Comparison of ENCODE assay signal across 17 cellular contexts in genomic region chr16:1687427-1688316, GRCh38. TPM values are rescaled to one million over a fixed set of nuclear protein-coding genes. Genes with fewer than 3 reads are reported as not detected.
A peak's percentile ranks its signal among the peaks of the same experiment; 100 is the strongest.
DNase-seq lines count a peak whose midpoint lies in the region; ATAC-seq, FAIRE-seq and TF ChIP-seq lines count a peak whose summit lies in the region.
"Had no signal": no experiment of that assay in that cellular context is flagged by ENCODE, and none has a peak within 500 bp of the region (broad histone marks: within the 10 kb centered on the region; RNA-seq: fewer than 3 reads in every experiment).

No MANE protein-coding gene starts in this region.

- H3K4me1 ChIP-seq in keratinocyte (ENCODE audit: control insufficient read depth, extremely low read depth, insufficient read depth, low read length) (peaks cover 63% of the 10 kb centered on the region), thoracic aorta (ENCODE audit: control insufficient read depth in 1 of 2, low read depth in 2 of 2) (peaks cover 3 to 43% of the 10 kb centered on the region in 2 donors)

- ATAC-seq in activated CD8-positive, alpha-beta T cell treated with anti-CD3 and anti-CD28 coated beads, Interleukin-2, amount 10 ng/mL, durations not matched to agents 7 days and 5 days: no peak
- ATAC-seq in activated CD8-positive, alpha-beta T cell treated with anti-CD3 and anti-CD28 coated beads for 36 hours: no peak
- ATAC-seq in activated T-helper 17 cell treated with anti-CD3 and anti-CD28 coated beads, Interleukin-2, amount 50 U/mL, for 72 hours (replicated peaks): no peak
- ATAC-seq in thoracic aorta (ENCODE audit: insufficient number of reproducible peaks, low FRiP score, low read depth): no peak
- no peak for ATAC-seq in HG03159 (IDR thresholded peaks at IDR 0.05; ENCODE audit: unreplicated experiment)

- peaks cover 75% of the 10 kb centered on the region for H3K79me2 ChIP-seq in keratinocyte (ENCODE audit: control insufficient read depth, insufficient read depth, low read length)

- H3K9me1 ChIP-seq in keratinocyte (ENCODE audit: control insufficient read depth, extremely low read depth, insufficient read depth, low read length): peaks cover 2% of the 10 kb centered on the region

- peak overlapping the region; percentile 60 for H3K4me2 ChIP-seq in keratinocyte (ENCODE audit: control insufficient read depth, extremely low read depth, insufficient read depth, low read depth, low read length)

- FAIRE-seq in keratinocyte (lab: Jason Lieb, UNC): peak; percentile 57

- peak overlapping the region; percentile 85 for H3K9ac ChIP-seq in keratinocyte (ENCODE audit: control insufficient read depth, extremely low read depth, insufficient read depth, low read length)

- H3K4me3 ChIP-seq in keratinocyte (ENCODE audit: control insufficient read depth in 2 of 3, extremely low read depth in 1 of 3, insufficient read depth in 2 of 3, low read depth in 1 of 3, low read length in 3 of 3): no peak overlapping the region
- H3K4me3 ChIP-seq in thoracic aorta: no peak overlapping the region

- H3K27ac Mint-ChIP-seq in activated CD8-positive, alpha-beta T cell treated with anti-CD3 and anti-CD28 coated beads, Interleukin-2, amount 10 ng/mL, durations not matched to agents 7 days and 5 days: peak overlapping the region; percentile 2
- H3K27ac Mint-ChIP-seq in activated CD8-positive, alpha-beta T cell treated with anti-CD3 and anti-CD28 coated beads for 36 hours: no peak overlapping the region
- H3K27ac Mint-ChIP-seq in activated T-helper 17 cell treated with anti-CD3 and anti-CD28 coated beads, Interleukin-2, amount 50 U/mL, for 72 hours: peak overlapping the region; percentile 46
- H3K27ac Mint-ChIP-seq: activated B cell treated with CpG ODN at 0.5 μM for 24 hours had no signal

- no peaks in the 10 kb centered on the region for H3K27me3 Mint-ChIP-seq in activated CD8-positive, alpha-beta T cell treated with anti-CD3 and anti-CD28 coated beads, Interleukin-2, amount 10 ng/mL, durations not matched to agents 7 days and 5 days (ENCODE audit: low read depth)
- no peaks in the 10 kb centered on the region for H3K27me3 Mint-ChIP-seq in activated CD8-positive, alpha-beta T cell treated with anti-CD3 and anti-CD28 coated beads for 36 hours
- no peaks in the 10 kb centered on the region for H3K27me3 Mint-ChIP-seq in activated T-helper 17 cell treated with anti-CD3 and anti-CD28 coated beads, Interleukin-2, amount 50 U/mL, for 72 hours
- H3K27me3 Mint-ChIP-seq: activated B cell treated with CpG ODN at 0.5 μM for 24 hours; CD4-positive, CD25-positive, alpha-beta regulatory T cell had no signal

- H3K27ac ChIP-seq in keratinocyte (ENCODE audit: control insufficient read depth, insufficient read depth, low read length) (peak overlapping the region; percentile 98), thoracic aorta (peak overlapping the region; percentile 81 to 89)
- H3K27ac ChIP-seq: HL-60 had no signal

- DNase-seq in activated CD8-positive, alpha-beta T cell treated with anti-CD3 and anti-CD28 coated beads, Interleukin-2, amount 10 ng/mL, durations not matched to agents 7 days and 5 days: no peak
- no peak for DNase-seq in activated CD8-positive, alpha-beta T cell treated with anti-CD3 and anti-CD28 coated beads for 36 hours
- no peak for DNase-seq in keratinocyte (ENCODE audit: low read depth, low spot score)
- no peak for DNase-seq in thoracic aorta (ENCODE audit: low spot score)
- DNase-seq in NCI-H2081 treated with DMSO at 0.1 percent for 48 hours (lab: John Stamatoyannopoulos, UW): no peak
- no peak for DNase-seq in inferior parietal cortex (ENCODE audit: extremely low spot score)
- DNase-seq: activated B cell treated with CpG ODN at 0.5 μM for 24 hours; activated naive CD4-positive, alpha-beta T cell treated with Interleukin-2 at 50 U/mL for 16 hours; CD4-positive, CD25-positive, alpha-beta regulatory T cell; effector CD4-positive, alpha-beta T cell; GDM1; Kasumi-1; NCI-H1436 treated with DMSO at 0.1 percent for 48 hours; NCI-H69 had no signal

- no peak overlapping the region for H3K4me3 Mint-ChIP-seq in activated CD8-positive, alpha-beta T cell treated with anti-CD3 and anti-CD28 coated beads, Interleukin-2, amount 10 ng/mL, durations not matched to agents 7 days and 5 days
- no peak overlapping the region for H3K4me3 Mint-ChIP-seq in activated CD8-positive, alpha-beta T cell treated with anti-CD3 and anti-CD28 coated beads for 36 hours
- no peak overlapping the region for H3K4me3 Mint-ChIP-seq in activated T-helper 17 cell treated with anti-CD3 and anti-CD28 coated beads, Interleukin-2, amount 50 U/mL, for 72 hours
- H3K4me3 Mint-ChIP-seq: activated B cell treated with CpG ODN at 0.5 μM for 24 hours; CD4-positive, CD25-positive, alpha-beta regulatory T cell had no signal

- CTCF ChIA-PET in activated CD8-positive, alpha-beta T cell treated with anti-CD3 and anti-CD28 coated beads, Interleukin-2, amount 10 ng/mL, durations not matched to agents 7 days and 5 days (lab: Charles Lee): no interaction called here
- CTCF ChIA-PET in activated CD8-positive, alpha-beta T cell treated with anti-CD3 and anti-CD28 coated beads for 36 hours (lab: Charles Lee): no interaction called here

- H3K36me3 ChIP-seq in keratinocyte (ENCODE audit: control insufficient read depth in 2 of 2, extremely low read depth in 1 of 2, insufficient read depth in 2 of 2, low read length in 2 of 2) (peaks cover 21 to 60% of the 10 kb centered on the region in 2 experiments), thoracic aorta (peaks cover 19% of the 10 kb centered on the region)

- H2AFZ ChIP-seq in keratinocyte (ENCODE audit: control insufficient read depth, low read length): no peak overlapping the region

- intact Hi-C loops in activated CD8-positive, alpha-beta T cell treated with anti-CD3 and anti-CD28 coated beads for 36 hours (cut with micrococcal nuclease): no loop called here

- TF ChIP-seq CTCF in activated CD8-positive, alpha-beta T cell treated with anti-CD3 and anti-CD28 coated beads for 36 hours (IDR thresholded peaks at IDR 0.05): no peak
- no peak for TF ChIP-seq CTCF in keratinocyte (optimal IDR thresholded peaks at IDR 0.05 in 1 of 3, IDR thresholded peaks at IDR 0.05 in 1 of 3, conservative IDR thresholded peaks at IDR 0.05 in 1 of 3; ENCODE audit: extremely low read depth in 1 of 3, insufficient read depth in 2 of 3, low read length in 3 of 3)
- no peak for TF ChIP-seq CTCF in thoracic aorta (IDR thresholded peaks at IDR 0.05)

- no peaks in the 10 kb centered on the region for H3K4me1 Mint-ChIP-seq in activated CD8-positive, alpha-beta T cell treated with anti-CD3 and anti-CD28 coated beads, Interleukin-2, amount 10 ng/mL, durations not matched to agents 7 days and 5 days (ENCODE audit: low read depth)
- peaks cover 5% of the 10 kb centered on the region for H3K4me1 Mint-ChIP-seq in activated CD8-positive, alpha-beta T cell treated with anti-CD3 and anti-CD28 coated beads for 36 hours (ENCODE audit: low read depth)
- H3K4me1 Mint-ChIP-seq in activated T-helper 17 cell treated with anti-CD3 and anti-CD28 coated beads, Interleukin-2, amount 50 U/mL, for 72 hours: peaks cover 9% of the 10 kb centered on the region
- H3K4me1 Mint-ChIP-seq: activated B cell treated with CpG ODN at 0.5 μM for 24 hours had no signal

- H3K36me3 Mint-ChIP-seq in activated CD8-positive, alpha-beta T cell treated with anti-CD3 and anti-CD28 coated beads, Interleukin-2, amount 10 ng/mL, durations not matched to agents 7 days and 5 days (ENCODE audit: low read depth): peaks cover 51% of the 10 kb centered on the region
- peaks cover 44% of the 10 kb centered on the region for H3K36me3 Mint-ChIP-seq in activated CD8-positive, alpha-beta T cell treated with anti-CD3 and anti-CD28 coated beads for 36 hours (ENCODE audit: low read depth)
- peaks cover 96% of the 10 kb centered on the region for H3K36me3 Mint-ChIP-seq in activated T-helper 17 cell treated with anti-CD3 and anti-CD28 coated beads, Interleukin-2, amount 50 U/mL, for 72 hours (ENCODE audit: low read depth)

- H3K27me3 ChIP-seq in keratinocyte (ENCODE audit: control insufficient read depth, extremely low read depth, insufficient read depth, low read length) (no peaks in the 10 kb centered on the region), thoracic aorta (replicated peaks; ENCODE audit: insufficient read depth) (no peaks in the 10 kb centered on the region)

- POLR2A ChIA-PET in activated CD8-positive, alpha-beta T cell treated with anti-CD3 and anti-CD28 coated beads, Interleukin-2, amount 10 ng/mL, durations not matched to agents 7 days and 5 days (lab: Charles Lee): no interaction called here
- POLR2A ChIA-PET in activated CD8-positive, alpha-beta T cell treated with anti-CD3 and anti-CD28 coated beads for 36 hours (lab: Charles Lee): no interaction called here

- dilution Hi-C loops in keratinocyte (cut with MboI; ENCODE audit: extremely low pct_ligation_motif_present, low sequenced_read_pairs): no loop called here

- H4K20me1 ChIP-seq in keratinocyte (ENCODE audit: control insufficient read depth, extremely low read depth, insufficient read depth, low read length): no peaks in the 10 kb centered on the region

- H3K9me3 ChIP-seq in keratinocyte (ENCODE audit: control insufficient read depth, low read depth, low read length) (peaks cover 3% of the 10 kb centered on the region), thoracic aorta (no peaks in the 10 kb centered on the region)

- no peaks in the 10 kb centered on the region for H3K9me3 Mint-ChIP-seq in activated CD8-positive, alpha-beta T cell treated with anti-CD3 and anti-CD28 coated beads, Interleukin-2, amount 10 ng/mL, durations not matched to agents 7 days and 5 days (ENCODE audit: insufficient read depth)
- H3K9me3 Mint-ChIP-seq in activated CD8-positive, alpha-beta T cell treated with anti-CD3 and anti-CD28 coated beads for 36 hours: no peaks in the 10 kb centered on the region
- no peaks in the 10 kb centered on the region for H3K9me3 Mint-ChIP-seq in activated T-helper 17 cell treated with anti-CD3 and anti-CD28 coated beads, Interleukin-2, amount 50 U/mL, for 72 hours
- H3K9me3 Mint-ChIP-seq: activated B cell treated with CpG ODN at 0.5 μM for 24 hours; CD4-positive, CD25-positive, alpha-beta regulatory T cell had no signal

RNA-seq across cellular contexts. Expression of gene JPT2, which starts 9.6 kb away (rescaled TPM):
- 10 to 100 TPM; 56.1 to 61.7 TPM for total RNA-seq in activated CD8-positive, alpha-beta T cell treated with anti-CD3 and anti-CD28 coated beads, Interleukin-2, amount 10 ng/mL, durations not matched to agents 7 days and 5 days
- total RNA-seq in activated CD8-positive, alpha-beta T cell treated with anti-CD3 and anti-CD28 coated beads for 36 hours: 10 to 100 TPM; 61.5 to 62.2 TPM
- 10 to 100 TPM; 55.9 to 85.1 TPM for total RNA-seq in activated T-helper 17 cell treated with anti-CD3 and anti-CD28 coated beads, Interleukin-2, amount 50 U/mL, for 72 hours
- polyA plus RNA-seq in keratinocyte: 108 to 198 TPM (median 166 TPM) in 3 replicates
- polyA plus RNA-seq in keratinocyte (2011; ENCODE audit: low read depth): 134 TPM
- polyA plus RNA-seq in keratinocyte (2011; cell fraction: cytosol; rRNA removed): 92.6 and 124 TPM in 2 replicates
- 76.0 and 90.7 TPM in 2 replicates for polyA plus RNA-seq in keratinocyte (2011; cell fraction: nucleus; rRNA removed)
- 46.4 and 131 TPM in 2 replicates for polyA plus RNA-seq in keratinocyte (2012; ENCODE audit: low replicate concordance)
- polyA minus RNA-seq in keratinocyte: 67.2 to 91.0 TPM (median 76.4 TPM) in 3 replicates
- polyA minus RNA-seq in keratinocyte (2011; cell fraction: cytosol; rRNA and poly(A)+ RNA removed): 88.4 TPM
- 33.7 and 62.7 TPM in 2 replicates for polyA minus RNA-seq in keratinocyte (2011; cell fraction: nucleus; rRNA and poly(A)+ RNA removed)
- total RNA-seq in thoracic aorta: 10 to 100 TPM; 17.1 to 26.1 TPM

RNA-seq across cellular contexts. Expression of gene MAPK8IP3, which starts 18.3 kb away (rescaled TPM):
- total RNA-seq in activated CD8-positive, alpha-beta T cell treated with anti-CD3 and anti-CD28 coated beads, Interleukin-2, amount 10 ng/mL, durations not matched to agents 7 days and 5 days: 10 to 100 TPM; 75.9 to 82.7 TPM
- total RNA-seq in activated CD8-positive, alpha-beta T cell treated with anti-CD3 and anti-CD28 coated beads for 36 hours: 10 to 100 TPM; 58.4 to 65.1 TPM
- total RNA-seq in activated T-helper 17 cell treated with anti-CD3 and anti-CD28 coated beads, Interleukin-2, amount 50 U/mL, for 72 hours: 100 to 1,000 TPM in 1 of 2 donors, 10 to 100 TPM in 1; 59.9 to 106 TPM
- 8.3 to 23.3 TPM (median 11.7 TPM) in 3 replicates for polyA plus RNA-seq in keratinocyte
- 12.2 TPM for polyA plus RNA-seq in keratinocyte (2011; ENCODE audit: low read depth)
- polyA plus RNA-seq in keratinocyte (2011; cell fraction: cytosol; rRNA removed): 1.7 and 4.2 TPM in 2 replicates
- polyA plus RNA-seq in keratinocyte (2011; cell fraction: nucleus; rRNA removed): 77.9 and 107 TPM in 2 replicates
- polyA plus RNA-seq in keratinocyte (2012; ENCODE audit: low replicate concordance): 16.0 and 18.7 TPM in 2 replicates
- polyA minus RNA-seq in keratinocyte: 22.4 to 33.9 TPM (median 28.8 TPM) in 3 replicates
- 13.6 TPM for polyA minus RNA-seq in keratinocyte (2011; cell fraction: cytosol; rRNA and poly(A)+ RNA removed)
- polyA minus RNA-seq in keratinocyte (2011; cell fraction: nucleus; rRNA and poly(A)+ RNA removed): 35.7 and 44.6 TPM in 2 replicates
- total RNA-seq in thoracic aorta: 100 to 1,000 TPM; 109 to 111 TPM
